In genomic region chr16:84543253-84543652, GRCh38 we compare ENCODE assay signal across 14 cellular contexts. TPM values are rescaled to one million over a fixed set of nuclear protein-coding genes. Genes with fewer than 3 reads are reported as not detected.
A peak's percentile ranks its signal among the peaks of the same experiment; 100 is the strongest.
DNase-seq lines count a peak whose midpoint lies in the region; ATAC-seq and TF ChIP-seq lines count a peak whose summit lies in the region.
"Had no signal": no experiment of that assay in that cellular context is flagged by ENCODE, and none has a peak within 500 bp of the region (broad histone marks: within the 10 kb centered on the region; RNA-seq: fewer than 3 reads in every experiment).

No MANE protein-coding gene starts in this region.

- H2BK15ac ChIP-seq in mesendoderm (replicated peaks; ENCODE audit: low read depth) = no peak overlapping the region

- no peak overlapping the region for H2BK5ac ChIP-seq in mesendoderm (ENCODE audit: low read length)

- H3K27me3 Mint-ChIP-seq in activated naive CD4-positive, alpha-beta T cell treated with anti-CD3 and anti-CD28 coated beads, Interleukin-2, amount 50 U/mL, for 24 hours = no peaks in the 10 kb centered on the region
- no peaks in the 10 kb centered on the region for H3K27me3 Mint-ChIP-seq in activated T-helper 1 cell treated with anti-CD3 and anti-CD28 coated beads, Interleukin-12 subunit alpha, Interleukin-12 subunit beta, Interleukin-2, Interleukin-4 antibody, amounts not matched to agents 30 ng/mL and 10 ng/mL and 1 ng/mL, durations not matched to agents 14 hours and 24 hours and 36 hours (ENCODE audit: insufficient read depth)
- no peaks in the 10 kb centered on the region for H3K27me3 Mint-ChIP-seq in naive thymus-derived CD4-positive, alpha-beta T cell
- H3K27me3 Mint-ChIP-seq: CD4-positive, alpha-beta T cell had no signal

- H3K79me1 ChIP-seq in mesendoderm (ENCODE audit: low read length) = no peaks in the 10 kb centered on the region

- no peak for ATAC-seq in naive thymus-derived CD4-positive, alpha-beta T cell
- no peak for ATAC-seq in heart left ventricle
- ATAC-seq: GM12878, HCT116 had no signal

- no peak overlapping the region for H3K27ac ChIP-seq in naive thymus-derived CD4-positive, alpha-beta T cell (ENCODE audit: low read depth, low read length)
- no peak overlapping the region for H3K27ac ChIP-seq in mesendoderm (ENCODE audit: low read depth, low read length)
- no peak overlapping the region for H3K27ac ChIP-seq in heart left ventricle
- H3K27ac ChIP-seq: HL-60 had no signal

- no peak for DNase-seq in activated naive CD4-positive, alpha-beta T cell treated with Interleukin-2 at 50 U/mL for 16 hours
- DNase-seq in activated T-helper 1 cell treated with anti-CD3 and anti-CD28 coated beads, Interleukin-12 subunit alpha, Interleukin-12 subunit beta, Interleukin-2, Interleukin-4 antibody, amounts not matched to agents 30 ng/mL and 10 ng/mL and 1 ng/mL, durations not matched to agents 14 hours and 24 hours and 36 hours (ENCODE audit: low spot score) = no peak
- DNase-seq in naive thymus-derived CD4-positive, alpha-beta T cell = no peak
- DNase-seq in mesendoderm (no peak), heart left ventricle (no peak), UCSD-AML1 (lab: John Stamatoyannopoulos, UW; ENCODE audit: unreplicated experiment) (no peak)
- DNase-seq: C1 segment of cervical spinal cord; CD4-positive, alpha-beta T cell; DMS79 had no signal

- no peak overlapping the region for H3K4me2 ChIP-seq in mesendoderm (ENCODE audit: low read length)

- H2BK120ac ChIP-seq in mesendoderm (ENCODE audit: low read depth, low read length) = no peak overlapping the region

- H3K9me3 ChIP-seq in naive thymus-derived CD4-positive, alpha-beta T cell (ENCODE audit: control insufficient read depth in 2 of 3, low read length in 3 of 3) = no peaks in the 10 kb centered on the region
- H3K9me3 ChIP-seq in heart left ventricle = no peaks in the 10 kb centered on the region

- no peak overlapping the region for H3K56ac ChIP-seq in mesendoderm (ENCODE audit: low read length)

- H3K9me3 Mint-ChIP-seq in activated naive CD4-positive, alpha-beta T cell treated with anti-CD3 and anti-CD28 coated beads, Interleukin-2, amount 50 U/mL, for 24 hours = no peaks in the 10 kb centered on the region
- H3K9me3 Mint-ChIP-seq in activated T-helper 1 cell treated with anti-CD3 and anti-CD28 coated beads, Interleukin-12 subunit alpha, Interleukin-12 subunit beta, Interleukin-2, Interleukin-4 antibody, amounts not matched to agents 30 ng/mL and 10 ng/mL and 1 ng/mL, durations not matched to agents 14 hours and 24 hours and 36 hours = no peaks in the 10 kb centered on the region
- peaks cover 0 to 1% (median 0%) of the 10 kb centered on the region in 11 donors for H3K9me3 Mint-ChIP-seq in naive thymus-derived CD4-positive, alpha-beta T cell
- H3K9me3 Mint-ChIP-seq: CD4-positive, alpha-beta T cell had no signal

- no CpG with 5 or more reads among the region's 2 CpGs for WGBS in mesendoderm (ENCODE audit: extremely low coverage, insufficient coverage, low lambda C conversion rate)
- 90 to 95% (median 94%) methylated on average over 2 of the region's 2 CpGs for WGBS in heart left ventricle, 4 donors

- peaks cover 2% of the 10 kb centered on the region for H3K36me3 Mint-ChIP-seq in activated naive CD4-positive, alpha-beta T cell treated with anti-CD3 and anti-CD28 coated beads, Interleukin-2, amount 50 U/mL, for 24 hours
- H3K36me3 Mint-ChIP-seq in activated T-helper 1 cell treated with anti-CD3 and anti-CD28 coated beads, Interleukin-12 subunit alpha, Interleukin-12 subunit beta, Interleukin-2, Interleukin-4 antibody, amounts not matched to agents 30 ng/mL and 10 ng/mL and 1 ng/mL, durations not matched to agents 14 hours and 24 hours and 36 hours (ENCODE audit: low read depth) = peaks cover 25% of the 10 kb centered on the region
- peaks cover 3 to 38% (median 11%) of the 10 kb centered on the region in 5 donors for H3K36me3 Mint-ChIP-seq in naive thymus-derived CD4-positive, alpha-beta T cell

- no peaks in the 10 kb centered on the region for H3K27me3 ChIP-seq in naive thymus-derived CD4-positive, alpha-beta T cell (ENCODE audit: control insufficient read depth in 2 of 2, insufficient read depth in 2 of 2, low read length in 2 of 2)
- H3K27me3 ChIP-seq in mesendoderm (ENCODE audit: insufficient read depth, low read length, poor library complexity) = no peaks in the 10 kb centered on the region
- peaks cover 0 to 10% (median 0%) of the 10 kb centered on the region in 9 donors for H3K27me3 ChIP-seq in heart left ventricle

- POLR2A ChIA-PET in naive thymus-derived CD4-positive, alpha-beta T cell (lab: Charles Lee) = interaction anchor here (0.6 to 1.4 kb wide), 4 partner anchors 15 to 28 kb away, joined by 3 to 5 read pairs (median 4); no protein-coding TSS in a partner anchor

- no peak overlapping the region for H3K23ac ChIP-seq in mesendoderm (ENCODE audit: low read length)

- no peaks in the 10 kb centered on the region for H3K36me3 ChIP-seq in naive thymus-derived CD4-positive, alpha-beta T cell (ENCODE audit: control insufficient read depth in 2 of 3, insufficient read depth in 3 of 3, low read length in 3 of 3)
- H3K36me3 ChIP-seq in mesendoderm (ENCODE audit: control insufficient read depth, insufficient read depth, low read length) = no peaks in the 10 kb centered on the region
- no peaks in the 10 kb centered on the region for H3K36me3 ChIP-seq in heart left ventricle

- TF ChIP-seq CTCF in heart left ventricle (IDR thresholded peaks at IDR 0.05) = no peak

- H4K8ac ChIP-seq in mesendoderm (ENCODE audit: low read depth, low read length) = no peak overlapping the region

- H3K27ac Mint-ChIP-seq in activated naive CD4-positive, alpha-beta T cell treated with anti-CD3 and anti-CD28 coated beads, Interleukin-2, amount 50 U/mL, for 24 hours = peak overlapping the region; percentile 31
- peak overlapping the region; percentile 10 for H3K27ac Mint-ChIP-seq in activated T-helper 1 cell treated with anti-CD3 and anti-CD28 coated beads, Interleukin-12 subunit alpha, Interleukin-12 subunit beta, Interleukin-2, Interleukin-4 antibody, amounts not matched to agents 30 ng/mL and 10 ng/mL and 1 ng/mL, durations not matched to agents 14 hours and 24 hours and 36 hours
- H3K27ac Mint-ChIP-seq in naive thymus-derived CD4-positive, alpha-beta T cell = peak overlapping the region in 7 of 9 donors; percentile 8 to 75 (median 59)
- H3K27ac Mint-ChIP-seq: B cell; CD4-positive, alpha-beta T cell had no signal

- H3K79me2 ChIP-seq in mesendoderm (ENCODE audit: control insufficient read depth, insufficient read depth, low read length) = no peaks in the 10 kb centered on the region

- CTCF ChIA-PET in naive thymus-derived CD4-positive, alpha-beta T cell (lab: Charles Lee) = no interaction called here

- no peak overlapping the region for H3K9ac ChIP-seq in mesendoderm (ENCODE audit: low read length)

- no peak overlapping the region for H3K4me3 Mint-ChIP-seq in activated naive CD4-positive, alpha-beta T cell treated with anti-CD3 and anti-CD28 coated beads, Interleukin-2, amount 50 U/mL, for 24 hours
- no peak overlapping the region for H3K4me3 Mint-ChIP-seq in activated T-helper 1 cell treated with anti-CD3 and anti-CD28 coated beads, Interleukin-12 subunit alpha, Interleukin-12 subunit beta, Interleukin-2, Interleukin-4 antibody, amounts not matched to agents 30 ng/mL and 10 ng/mL and 1 ng/mL, durations not matched to agents 14 hours and 24 hours and 36 hours
- no peak overlapping the region for H3K4me3 Mint-ChIP-seq in naive thymus-derived CD4-positive, alpha-beta T cell
- H3K4me3 Mint-ChIP-seq: B cell; CD4-positive, alpha-beta T cell had no signal

- peaks cover 35% of the 10 kb centered on the region for H3K4me1 Mint-ChIP-seq in activated naive CD4-positive, alpha-beta T cell treated with anti-CD3 and anti-CD28 coated beads, Interleukin-2, amount 50 U/mL, for 24 hours
- peaks cover 49% of the 10 kb centered on the region for H3K4me1 Mint-ChIP-seq in activated T-helper 1 cell treated with anti-CD3 and anti-CD28 coated beads, Interleukin-12 subunit alpha, Interleukin-12 subunit beta, Interleukin-2, Interleukin-4 antibody, amounts not matched to agents 30 ng/mL and 10 ng/mL and 1 ng/mL, durations not matched to agents 14 hours and 24 hours and 36 hours (ENCODE audit: low read depth)
- H3K4me1 Mint-ChIP-seq in naive thymus-derived CD4-positive, alpha-beta T cell = peaks cover 19 to 57% (median 37%) of the 10 kb centered on the region in 7 donors

- no peak overlapping the region for H4K5ac ChIP-seq in mesendoderm (ENCODE audit: low read length)

- intact Hi-C loops in activated T-helper 1 cell treated with anti-CD3 and anti-CD28 coated beads, Interleukin-12 subunit alpha, Interleukin-12 subunit beta, Interleukin-2, Interleukin-4 antibody, amounts not matched to agents 30 ng/mL and 10 ng/mL and 1 ng/mL, durations not matched to agents 14 hours and 24 hours and 36 hours (cut with micrococcal nuclease) = no loop called here
- intact Hi-C loops in naive thymus-derived CD4-positive, alpha-beta T cell (cut with micrococcal nuclease) = no loop called here
- intact Hi-C loops in heart left ventricle (cut with DNase I) = no loop called here

- H3K4ac ChIP-seq in mesendoderm (ENCODE audit: low read depth, low read length) = no peak overlapping the region

- H3K4me1 ChIP-seq in naive thymus-derived CD4-positive, alpha-beta T cell (ENCODE audit: control insufficient read depth in 2 of 2, insufficient read depth in 2 of 2, low read length in 2 of 2) = peaks cover 0 to 18% of the 10 kb centered on the region in 2 donors
- H3K4me1 ChIP-seq in mesendoderm (ENCODE audit: control insufficient read depth, low read depth, low read length) = no peaks in the 10 kb centered on the region
- H3K4me1 ChIP-seq in heart left ventricle = peaks cover 0 to 12% (median 0%) of the 10 kb centered on the region in 12 donors

- H3K18ac ChIP-seq in mesendoderm (ENCODE audit: low read length) = no peak overlapping the region

- no peak overlapping the region for H3K4me3 ChIP-seq in naive thymus-derived CD4-positive, alpha-beta T cell (ENCODE audit: low read length)
- no peak overlapping the region for H3K4me3 ChIP-seq in mesendoderm (ENCODE audit: low read length)
- no peak overlapping the region for H3K4me3 ChIP-seq in heart left ventricle
- H3K4me3 ChIP-seq: GM12878 had no signal

- no peak for TF ChIP-seq POLR2A in heart left ventricle (IDR thresholded peaks at IDR 0.05)

- no peak overlapping the region for H2AK5ac ChIP-seq in mesendoderm (ENCODE audit: low read length)

RNA-seq across cellular contexts. Expression of gene MEAK7, which starts 38.8 kb away (rescaled TPM):
- total RNA-seq in activated T-helper 1 cell treated with anti-CD3 and anti-CD28 coated beads, Interleukin-12 subunit alpha, Interleukin-12 subunit beta, Interleukin-2, Interleukin-4 antibody, amounts not matched to agents 30 ng/mL and 10 ng/mL and 1 ng/mL, durations not matched to agents 14 hours and 24 hours and 36 hours = 10.6 and 10.9 TPM in 2 replicates
- total RNA-seq in naive thymus-derived CD4-positive, alpha-beta T cell = 10 to 100 TPM in 2 of 5 experiments, 1 to 10 TPM in 3; 6.3 to 56.1 (median 9.3) TPM
- 1 to 10 TPM; 4.0 to 9.3 TPM for polyA plus RNA-seq in naive thymus-derived CD4-positive, alpha-beta T cell
- 5.7 TPM for polyA plus RNA-seq in mesendoderm (2013, experiment 1 of 2)
- polyA plus RNA-seq in mesendoderm (2013, experiment 2 of 2) = 6.3 TPM
- 10 to 100 TPM in 1 of 9 donors, 1 to 10 TPM in 8; 4.0 to 13.2 (median 5.5) TPM for total RNA-seq in heart left ventricle
- 1 to 10 TPM; 2.2 to 4.0 TPM for polyA plus RNA-seq in heart left ventricle
